In the genomic region with DNA sequence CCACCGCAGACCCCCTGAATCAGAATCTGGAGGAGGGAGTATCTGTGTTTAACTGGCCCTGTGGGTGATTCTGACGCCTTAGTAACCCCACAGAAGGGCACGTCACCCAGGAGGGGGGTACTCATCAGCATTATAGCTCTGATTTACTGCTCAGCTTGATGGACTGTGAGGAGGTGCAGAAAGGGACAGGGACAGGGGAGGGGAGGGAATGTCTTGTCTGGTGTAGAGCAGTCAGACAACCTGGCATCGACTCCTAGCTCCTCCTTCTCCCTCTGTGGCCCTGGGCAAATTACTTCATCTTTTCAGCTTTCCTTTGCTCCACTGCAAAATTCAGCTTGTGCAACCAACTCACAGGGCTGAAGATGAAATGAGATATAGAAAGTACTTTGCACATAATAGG, we compare ENCODE assay signal across 1 cellular context.
TF ChIP-seq lines count a peak whose summit lies in the region.

No MANE protein-coding gene starts in this region.

TF ChIP-seq in WTC11, 78 proteins besides CTCF, POLR2A, EP300 and RAD21 (continued from another document):
- TF ChIP-seq, protein P1, sequence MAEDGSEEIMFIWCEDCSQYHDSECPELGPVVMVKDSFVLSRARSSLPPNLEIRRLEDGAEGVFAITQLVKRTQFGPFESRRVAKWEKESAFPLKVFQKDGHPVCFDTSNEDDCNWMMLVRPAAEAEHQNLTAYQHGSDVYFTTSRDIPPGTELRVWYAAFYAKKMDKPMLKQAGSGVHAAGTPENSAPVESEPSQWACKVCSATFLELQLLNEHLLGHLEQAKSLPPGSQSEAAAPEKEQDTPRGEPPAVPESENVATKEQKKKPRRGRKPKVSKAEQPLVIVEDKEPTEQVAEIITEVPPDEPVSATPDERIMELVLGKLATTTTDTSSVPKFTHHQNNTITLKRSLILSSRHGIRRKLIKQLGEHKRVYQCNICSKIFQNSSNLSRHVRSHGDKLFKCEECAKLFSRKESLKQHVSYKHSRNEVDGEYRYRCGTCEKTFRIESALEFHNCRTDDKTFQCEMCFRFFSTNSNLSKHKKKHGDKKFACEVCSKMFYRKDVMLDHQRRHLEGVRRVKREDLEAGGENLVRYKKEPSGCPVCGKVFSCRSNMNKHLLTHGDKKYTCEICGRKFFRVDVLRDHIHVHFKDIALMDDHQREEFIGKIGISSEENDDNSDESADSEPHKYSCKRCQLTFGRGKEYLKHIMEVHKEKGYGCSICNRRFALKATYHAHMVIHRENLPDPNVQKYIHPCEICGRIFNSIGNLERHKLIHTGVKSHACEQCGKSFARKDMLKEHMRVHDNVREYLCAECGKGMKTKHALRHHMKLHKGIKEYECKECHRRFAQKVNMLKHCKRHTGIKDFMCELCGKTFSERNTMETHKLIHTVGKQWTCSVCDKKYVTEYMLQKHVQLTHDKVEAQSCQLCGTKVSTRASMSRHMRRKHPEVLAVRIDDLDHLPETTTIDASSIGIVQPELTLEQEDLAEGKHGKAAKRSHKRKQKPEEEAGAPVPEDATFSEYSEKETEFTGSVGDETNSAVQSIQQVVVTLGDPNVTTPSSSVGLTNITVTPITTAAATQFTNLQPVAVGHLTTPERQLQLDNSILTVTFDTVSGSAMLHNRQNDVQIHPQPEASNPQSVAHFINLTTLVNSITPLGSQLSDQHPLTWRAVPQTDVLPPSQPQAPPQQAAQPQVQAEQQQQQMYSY (CRISPR knock-in tag; IDR thresholded peaks at IDR 0.05): no peak
